8 cellular contexts compared by ENCODE assay signal in the genomic region with DNA sequence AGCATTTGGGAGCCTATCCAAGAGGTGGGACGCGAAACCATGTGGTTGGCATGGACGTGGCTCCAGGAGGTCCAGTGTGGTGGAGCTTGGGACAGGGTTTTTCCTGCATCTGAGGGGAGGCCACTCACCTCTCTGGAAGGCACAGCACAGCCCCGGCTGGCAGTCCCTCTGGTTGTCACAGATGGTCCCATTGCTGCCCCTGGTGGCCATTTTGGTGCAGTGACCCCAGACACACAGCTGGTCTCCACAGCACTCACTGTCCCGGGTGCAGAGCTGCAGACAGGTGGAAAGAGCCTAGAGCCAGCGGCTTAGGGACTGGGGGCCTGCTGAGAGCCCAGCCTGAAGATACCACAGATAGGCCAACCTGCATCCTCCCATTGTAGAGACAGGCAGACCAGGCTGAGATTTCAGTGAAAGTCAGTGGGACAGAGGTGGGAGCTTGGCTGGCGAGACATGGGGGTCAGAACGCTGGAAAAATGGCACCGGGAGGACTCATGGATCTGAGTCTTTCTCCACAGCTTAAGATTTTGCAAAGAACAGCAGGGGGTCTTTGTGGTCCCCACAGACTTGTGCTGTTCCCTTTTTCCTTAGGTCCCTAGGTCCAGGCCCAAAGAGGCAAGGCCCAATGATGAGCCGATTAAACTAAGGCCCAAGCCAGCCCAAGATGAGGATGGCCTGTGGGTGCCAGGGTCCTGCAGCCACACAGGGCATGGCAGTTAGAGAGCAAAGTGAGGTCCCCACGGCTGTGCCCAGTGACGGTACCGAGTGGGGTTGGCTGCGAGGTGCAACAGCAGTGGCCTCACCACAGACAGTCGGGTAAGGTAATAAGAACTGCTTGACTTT. TPM values are rescaled to one million over a fixed set of nuclear protein-coding genes. Genes with fewer than 3 reads are reported as not detected.
DNase-seq lines count a peak whose midpoint lies in the region; ATAC-seq and TF ChIP-seq lines count a peak whose summit lies in the region.

No MANE protein-coding gene starts in this region.

- no peaks in the 10 kb centered on the region for H3K9me3 Mint-ChIP-seq in activated naive CD8-positive, alpha-beta T cell treated with anti-CD3 and anti-CD28 coated beads, Interleukin-2, amount 10 ng/mL, durations not matched to agents 7 days and 5 days

- ATAC-seq in GM21515 (IDR thresholded peaks at IDR 0.05; ENCODE audit: unreplicated experiment) (peak; percentile 91), SK-N-SH treated with all-trans-retinoic acid at 6 μM for 48 hours (peak; percentile 60)
- ATAC-seq in activated naive CD8-positive, alpha-beta T cell treated with anti-CD3 and anti-CD28 coated beads, Interleukin-2, amount 10 ng/mL, durations not matched to agents 7 days and 5 days (ENCODE audit: low read depth): peak; percentile 94

- DNase-seq in EL: peak; percentile 64
- peak; percentile 93 for DNase-seq in HuH-7 (ENCODE audit: low spot score)
- DNase-seq in activated naive CD8-positive, alpha-beta T cell treated with anti-CD3 and anti-CD28 coated beads, Interleukin-2, amount 10 ng/mL, durations not matched to agents 7 days and 5 days: peak; percentile 76
- peak; percentile 20 to 57 for DNase-seq in hippocampal formation (lab: John Stamatoyannopoulos, UW)
- peak; percentile 63 to 74 (median 66) for DNase-seq in stimulated activated CD4-positive, alpha-beta T cell treated with anti-CD3 and anti-CD28 coated beads, Interleukin-12 subunit alpha, Interleukin-12 subunit beta, amount 100 ng/mL, for 48 hours (ENCODE audit: low read depth in 2 of 3, low spot score in 1 of 3)
- DNase-seq in GOT3 (lab: John Stamatoyannopoulos, UW): no peak

- POLR2A ChIA-PET in activated naive CD8-positive, alpha-beta T cell treated with anti-CD3 and anti-CD28 coated beads, Interleukin-2, amount 10 ng/mL, durations not matched to agents 7 days and 5 days (lab: Charles Lee): no interaction called here

- peaks cover 6% of the 10 kb centered on the region for H3K27me3 Mint-ChIP-seq in activated naive CD8-positive, alpha-beta T cell treated with anti-CD3 and anti-CD28 coated beads, Interleukin-2, amount 10 ng/mL, durations not matched to agents 7 days and 5 days

- H3K36me3 Mint-ChIP-seq in activated naive CD8-positive, alpha-beta T cell treated with anti-CD3 and anti-CD28 coated beads, Interleukin-2, amount 10 ng/mL, durations not matched to agents 7 days and 5 days: no peaks in the 10 kb centered on the region

- H3K27ac Mint-ChIP-seq in activated naive CD8-positive, alpha-beta T cell treated with anti-CD3 and anti-CD28 coated beads, Interleukin-2, amount 10 ng/mL, durations not matched to agents 7 days and 5 days: no peak overlapping the region

- H3K4me1 Mint-ChIP-seq in activated naive CD8-positive, alpha-beta T cell treated with anti-CD3 and anti-CD28 coated beads, Interleukin-2, amount 10 ng/mL, durations not matched to agents 7 days and 5 days: peaks cover 7% of the 10 kb centered on the region

- no peak overlapping the region for H3K4me3 Mint-ChIP-seq in activated naive CD8-positive, alpha-beta T cell treated with anti-CD3 and anti-CD28 coated beads, Interleukin-2, amount 10 ng/mL, durations not matched to agents 7 days and 5 days

TF ChIP-seq in SK-N-SH treated with all-trans-retinoic acid at 6 μM for 48 hours, 23 proteins besides CTCF, POLR2A, EP300 and RAD21:
- TF ChIP-seq TCF4 (CRISPR knock-in tag; IDR thresholded peaks at IDR 0.05; ENCODE audit: borderline replicate concordance) (0 out of 2 replicates have a peak, but pooled peaks have one; percentile 24), TOX (CRISPR knock-in tag; IDR thresholded peaks at IDR 0.05; ENCODE audit: borderline replicate concordance) (no peak)

RNA-seq across cellular contexts. Expression of a gene that starts 41.4 kb away (rescaled TPM):
- total RNA-seq in activated naive CD8-positive, alpha-beta T cell treated with anti-CD3 and anti-CD28 coated beads, Interleukin-2, amount 10 ng/mL, durations not matched to agents 7 days and 5 days: 10 to 100 TPM in 1 of 2 experiments, 1 to 10 TPM in 1; 8.1 to 12.0 TPM
